In the genomic region with DNA sequence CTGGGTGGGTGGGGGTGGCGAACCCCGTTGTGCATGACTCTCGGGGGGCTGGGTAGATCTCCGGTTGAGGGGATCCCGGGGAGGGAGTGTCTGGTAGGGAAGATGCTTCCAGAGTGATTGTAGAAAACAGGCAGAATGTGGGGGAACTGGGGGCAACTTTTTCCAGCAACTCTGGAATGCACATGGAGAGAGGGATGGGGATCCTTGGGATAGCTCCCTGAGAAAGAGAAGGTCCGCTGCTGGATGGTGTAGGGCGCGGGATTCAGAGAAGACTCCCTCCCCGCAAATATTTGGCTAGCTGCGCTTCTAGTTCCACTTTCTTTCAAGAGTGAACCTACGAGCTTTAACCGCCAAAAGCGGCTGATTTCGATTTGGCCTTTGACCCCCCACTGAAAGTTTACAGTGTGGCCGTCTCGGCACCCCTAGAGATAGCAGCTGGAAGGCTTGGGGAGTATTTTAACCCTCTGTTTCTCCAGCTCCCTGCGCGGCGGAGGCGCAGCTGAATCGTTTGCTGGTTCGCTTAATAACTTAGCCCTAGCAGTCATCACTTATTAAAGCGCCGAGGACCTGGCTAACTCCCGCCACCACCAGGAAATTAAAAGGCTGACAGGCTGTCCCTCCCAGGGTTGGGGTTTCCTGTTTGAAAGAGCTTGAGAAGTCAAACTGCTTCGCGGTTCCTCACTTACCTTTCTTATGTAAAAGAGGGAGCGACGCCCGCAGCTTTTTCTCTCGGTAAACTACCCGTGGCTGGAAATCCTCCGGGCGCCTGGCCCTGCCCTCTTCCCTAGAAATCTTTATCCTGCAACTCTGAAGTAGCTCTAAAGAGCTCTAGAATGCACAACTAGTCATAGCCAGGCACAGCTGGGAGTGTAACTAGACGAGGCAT, we compare ENCODE assay signal across 1 cellular context.
TF ChIP-seq lines count a peak whose summit lies in the region.

No MANE protein-coding gene starts in this region.

TF ChIP-seq in H1, 55 proteins besides CTCF, POLR2A, EP300 and RAD21:
- no peak for TF ChIP-seq TCF12 (IDR thresholded peaks at IDR 0.05; ENCODE audit: low read depth, low read length)
- TF ChIP-seq GTF2F1 (IDR thresholded peaks at IDR 0.05; ENCODE audit: borderline replicate concordance, low read depth, low read length), result no peak
- no peak for TF ChIP-seq YY1 (IDR thresholded peaks at IDR 0.05; ENCODE audit: low read depth, low read length)
- TF ChIP-seq TAF1 (IDR thresholded peaks at IDR 0.05; ENCODE audit: low read depth, low read length), result peak; percentile 48; the same call in 1 of the 2 replicates
- peak; percentile 70 for TF ChIP-seq ASH2L (IDR thresholded peaks at IDR 0.05; ENCODE audit: low read length)
- no peak for TF ChIP-seq SAP30 (IDR thresholded peaks at IDR 0.05; ENCODE audit: insufficient read depth, insufficient replicate concordance, low read length)
- peak; percentile 47 for TF ChIP-seq KDM4A (IDR thresholded peaks at IDR 0.05; ENCODE audit: low read depth, low read length, severe bottlenecking)
- no peak for TF ChIP-seq JUND (IDR thresholded peaks at IDR 0.05; ENCODE audit: low read length)
- no peak for TF ChIP-seq CTBP2 (IDR thresholded peaks at IDR 0.05; ENCODE audit: borderline replicate concordance, insufficient read depth, insufficient read length, low read length)
- peak; percentile 31; the same call in 1 of the 2 replicates for TF ChIP-seq SP1 (IDR thresholded peaks at IDR 0.05; ENCODE audit: low read depth, low read length)
- no peak for TF ChIP-seq BRCA1 (IDR thresholded peaks at IDR 0.05; ENCODE audit: low read depth, low read length)
- TF ChIP-seq POU5F1 (IDR thresholded peaks at IDR 0.05; ENCODE audit: low read depth, low read length), result peak; percentile 42; the same call in 1 of the 2 replicates
- TF ChIP-seq KDM1A (IDR thresholded peaks at IDR 0.05; ENCODE audit: borderline replicate concordance, low read length), result no peak
- TF ChIP-seq CREB1 (IDR thresholded peaks at IDR 0.05), result 0 out of 2 replicates have a peak, but pooled peaks have one; percentile 3
- peak; percentile 60 to 76; a peak in 2 of 4 replicates for TF ChIP-seq SIN3A (conservative IDR thresholded peaks at IDR 0.05 in 1 of 2, IDR thresholded peaks at IDR 0.05 in 1 of 2; ENCODE audit: low read depth in 1 of 2, low read length in 2 of 2)
- no peak for TF ChIP-seq SP4 (IDR thresholded peaks at IDR 0.05; ENCODE audit: low read length)
TF ChIP-seq in H1: peak in this region for 7.
